ENCODE assay signal across 9 cellular contexts in the genomic region with DNA sequence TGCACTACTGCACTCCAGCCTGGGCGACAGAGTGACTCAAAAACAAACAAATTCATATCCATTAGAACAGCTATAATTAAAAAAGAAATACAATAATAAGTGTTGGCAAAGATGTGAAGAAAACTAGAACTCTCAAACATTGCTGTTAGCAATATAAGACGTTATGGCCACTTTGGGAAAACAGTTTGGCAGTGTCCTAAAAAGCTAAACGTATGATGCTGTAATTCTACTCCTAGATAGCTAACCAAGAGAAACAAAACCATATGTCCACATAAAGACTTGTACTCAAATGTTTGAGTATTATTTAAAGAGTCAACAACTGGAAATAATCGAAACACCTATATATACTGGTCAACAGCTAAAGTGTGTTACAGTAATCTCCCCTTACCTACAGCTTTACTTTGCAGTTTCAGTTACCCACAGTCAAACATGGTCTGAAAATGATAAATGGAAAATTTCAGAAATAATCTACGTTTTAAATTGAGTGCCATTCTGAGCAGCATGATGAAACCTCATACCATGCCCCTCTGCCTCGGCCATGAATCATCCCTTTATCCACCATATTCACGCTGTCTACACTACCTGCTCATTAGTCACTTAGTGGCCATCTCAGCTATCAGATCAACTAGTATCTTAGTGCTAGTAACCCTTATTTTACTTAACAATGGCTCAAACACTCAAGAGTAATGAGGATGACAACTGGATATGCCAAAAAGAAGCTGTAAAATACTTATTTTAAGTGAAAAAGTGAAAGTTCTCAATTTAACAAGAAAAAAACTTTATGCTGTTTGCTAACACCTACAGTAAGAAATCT. TPM values are rescaled to one million over a fixed set of nuclear protein-coding genes. Genes with fewer than 3 reads are reported as not detected.
DNase-seq lines count a peak whose midpoint lies in the region; ATAC-seq, FAIRE-seq and TF ChIP-seq lines count a peak whose summit lies in the region.
"Had no signal": no experiment of that assay in that cellular context is flagged by ENCODE, and none has a peak within 500 bp of the region (broad histone marks: within the 10 kb centered on the region; RNA-seq: fewer than 3 reads in every experiment).

No MANE protein-coding gene starts in this region.

- H3K4me1 ChIP-seq in A549, result peaks cover 36% of the 10 kb centered on the region
- H3K4me1 ChIP-seq in GM23248 (ENCODE audit: insufficient read depth), result peaks cover 21% of the 10 kb centered on the region
- peaks cover 27% of the 10 kb centered on the region for H3K4me1 ChIP-seq in PC-9 (replicated peaks; ENCODE audit: insufficient read depth)
- no peaks in the 10 kb centered on the region for H3K4me1 ChIP-seq in fibroblast of lung (ENCODE audit: control insufficient read depth, extremely low read depth, insufficient read depth, low read length)

- in situ Hi-C loops in GM23248 (cut with MboI), result no loop called here

- BruUV-seq in PC-9 (replicated peaks; lab: Mats Ljungman, UMichigan), result no TSS peak

- CTCF ChIA-PET in A549 (lab: Yijun Ruan, JAX) (interaction anchor here (0.6 to 1.9 kb wide), 4 partner anchors 24 to 142 kb away, joined by 3 to 8 read pairs (median 3); no protein-coding TSS in a partner anchor), PC-9 (lab: Charles Lee) (interaction anchor here (0.6 to 1.5 kb wide), 2 partner anchors 110 to 124 kb away, joined by 3 to 7 read pairs; no protein-coding TSS in a partner anchor)

- H3K27me3 ChIP-seq in GM23248 (replicated peaks; ENCODE audit: insufficient read depth) (no peaks in the 10 kb centered on the region), PC-9 (ENCODE audit: insufficient read depth, low read depth) (no peaks in the 10 kb centered on the region), fibroblast of lung (ENCODE audit: control insufficient read depth, insufficient read depth, low read length) (no peaks in the 10 kb centered on the region)

- ATAC-seq in A549, result 0 out of 6 replicates have a peak, but pooled peaks of 1 of the 2 experiments have one; percentile 38
- ATAC-seq: natural killer cell treated with Interleukin-12 subunit alpha and Interleukin-12 subunit beta and Interleukin-15 and Interleukin-18, amount 100 ng/mL, for 72 hours had no signal

- H4K20me1 ChIP-seq in GM23248 (ENCODE audit: insufficient read depth) (no peaks in the 10 kb centered on the region), PC-9 (ENCODE audit: insufficient read depth) (no peaks in the 10 kb centered on the region), fibroblast of lung (ENCODE audit: control insufficient read depth, extremely low read depth, insufficient read depth, low read length) (peaks cover 1% of the 10 kb centered on the region)

- H3K4me3 ChIP-seq in A549 (no peak overlapping the region), GM23248 (peak overlapping the region; percentile 22; the same call in 1 of the 2 replicates), PC-9 (0 out of 2 replicates have a peak overlapping the region, but pooled peaks have one; percentile 23), fibroblast of lung (replicated peaks in 1 of 4; ENCODE audit: control extremely low read depth in 1 of 4, insufficient read depth in 1 of 4, low read depth in 3 of 4, low read length in 4 of 4) (peak overlapping the region in 1 of 4 experiments; percentile 4)

- peak overlapping the region; percentile 84 for H3K4me2 ChIP-seq in A549
- H3K4me2 ChIP-seq in GM23248 (ENCODE audit: unreplicated experiment), result peak overlapping the region; percentile 73
- H3K4me2 ChIP-seq in PC-9, result peak overlapping the region; percentile 62
- peak overlapping the region; percentile 23 for H3K4me2 ChIP-seq in fibroblast of lung (ENCODE audit: extremely low read depth, insufficient read depth, low read length)

- TF ChIP-seq CTCF in A549 (IDR thresholded peaks at IDR 0.05) (no peak), PC-9 (conservative IDR thresholded peaks at IDR 0.05) (no peak), fibroblast of lung (conservative IDR thresholded peaks at IDR 0.05 in 1 of 2, IDR thresholded peaks at IDR 0.05 in 1 of 2; ENCODE audit: low read depth in 1 of 2, low read length in 2 of 2) (no peak)

- H2AFZ ChIP-seq in GM23248 (peak overlapping the region; percentile 26; the same call in 1 of the 2 replicates), PC-9 (peak overlapping the region; percentile 71), fibroblast of lung (ENCODE audit: low read length) (no peak overlapping the region)

- TF ChIP-seq RAD21 in A549 (conservative IDR thresholded peaks at IDR 0.05 in 1 of 2, IDR thresholded peaks at IDR 0.05 in 1 of 2), result no peak

- H3K9me2 ChIP-seq in GM23248 (ENCODE audit: insufficient read depth) (no peaks in the 10 kb centered on the region), PC-9 (ENCODE audit: insufficient read depth) (no peaks in the 10 kb centered on the region)

- TF ChIP-seq POLR2A in A549 (IDR thresholded peaks at IDR 0.05; ENCODE audit: low read length), result no peak

- H3F3A ChIP-seq in GM23248 (ENCODE audit: insufficient read depth) (peaks cover 15% of the 10 kb centered on the region; the same call in 1 of the 2 replicates), PC-9 (ENCODE audit: insufficient read depth, low read depth) (peaks cover 14% of the 10 kb centered on the region; the same call in 1 of the 2 replicates)

- no peaks in the 10 kb centered on the region for H3K9me3 ChIP-seq in A549
- no peaks in the 10 kb centered on the region for H3K9me3 ChIP-seq in GM23248 (ENCODE audit: low read depth)
- H3K9me3 ChIP-seq in PC-9 (ENCODE audit: insufficient read depth, low read depth), result no peaks in the 10 kb centered on the region
- no peaks in the 10 kb centered on the region for H3K9me3 ChIP-seq in fibroblast of lung (ENCODE audit: control insufficient read depth, insufficient read depth, low read depth, low read length)

- H3K27ac ChIP-seq in A549, result peak overlapping the region; percentile 69 to 71
- peak overlapping the region; percentile 41 for H3K27ac ChIP-seq in GM23248
- H3K27ac ChIP-seq in PC-9, result peak overlapping the region; percentile 87
- H3K27ac ChIP-seq in fibroblast of lung (ENCODE audit: insufficient read depth, low read length), result no peak overlapping the region

- no peak for FAIRE-seq in A549 (lab: Jason Lieb, UNC)

- H3K36me3 ChIP-seq in GM23248 (ENCODE audit: low read depth), result no peaks in the 10 kb centered on the region
- no peaks in the 10 kb centered on the region for H3K36me3 ChIP-seq in PC-9 (ENCODE audit: low read depth)
- H3K36me3 ChIP-seq in fibroblast of lung (ENCODE audit: control insufficient read depth, insufficient read depth, low read length), result no peaks in the 10 kb centered on the region

- peaks cover 88% of the 10 kb centered on the region for H3K79me2 ChIP-seq in GM23248 (ENCODE audit: insufficient read depth)
- peaks cover 11% of the 10 kb centered on the region for H3K79me2 ChIP-seq in PC-9 (ENCODE audit: low read depth)
- peaks cover 27% of the 10 kb centered on the region for H3K79me2 ChIP-seq in fibroblast of lung (ENCODE audit: control insufficient read depth, insufficient read depth, low read length)

- POLR2A ChIA-PET in A549 (lab: Yijun Ruan, JAX), result no interaction called here
- POLR2A ChIA-PET in PC-9 (lab: Charles Lee; ENCODE audit: unreplicated experiment), result no interaction called here

- peak; percentile 25 to 35 for DNase-seq in A549 (ENCODE audit: low read depth in 1 of 2, low spot score in 1 of 2)
- peak; percentile 77 for DNase-seq in GM23248
- peak; percentile 16 to 62 for DNase-seq in PC-9
- peak; percentile 46 to 60 for DNase-seq in fibroblast of lung (ENCODE audit: low read depth in 2 of 2)
- no peak for DNase-seq in T-helper 2 cell
- DNase-seq in NCI-H1436 (lab: John Stamatoyannopoulos, UW), result no peak
- DNase-seq in activated effector memory CD4-positive, alpha-beta T cell treated with Interleukin-2 at 50 U/mL for 16 hours, result no peak
- no peak for DNase-seq in UCSD-AML1 (lab: John Stamatoyannopoulos, UW; ENCODE audit: unreplicated experiment)

- H3K9ac ChIP-seq in GM23248 (peak overlapping the region; percentile 34), fibroblast of lung (ENCODE audit: insufficient read depth, low read length) (no peak overlapping the region)

- 30% methylated on average over 7 of the region's 7 CpGs for WGBS in A549 (ENCODE audit: missing lambda C conversion rate)
- 21 to 23% methylated on average over 7 of the region's 7 CpGs for WGBS in GM23248 (ENCODE audit: low coverage in 1 of 2, low lambda C conversion rate in 2 of 2, missing lambda C conversion rate in 2 of 2), 2 experiments

- intact Hi-C loops in PC-9 (cut with micrococcal nuclease; ENCODE audit: unreplicated experiment), result loop anchor here (10.0 kb wide), 1 partner anchor 137 kb away; no protein-coding TSS in a partner anchor

- no peak for TF ChIP-seq EP300 in A549 (IDR thresholded peaks at IDR 0.05)

TF ChIP-seq in A549, 52 proteins besides CTCF, POLR2A, EP300 and RAD21:
- TF ChIP-seq NPAS2 (CRISPR knock-in tag; IDR thresholded peaks at IDR 0.05; ENCODE audit: borderline replicate concordance), result no peak
- no peak for TF ChIP-seq CHD4 (IDR thresholded peaks at IDR 0.05; ENCODE audit: borderline replicate concordance)
- TF ChIP-seq KDM5A (IDR thresholded peaks at IDR 0.05), result no peak
- TF ChIP-seq, protein P1, sequence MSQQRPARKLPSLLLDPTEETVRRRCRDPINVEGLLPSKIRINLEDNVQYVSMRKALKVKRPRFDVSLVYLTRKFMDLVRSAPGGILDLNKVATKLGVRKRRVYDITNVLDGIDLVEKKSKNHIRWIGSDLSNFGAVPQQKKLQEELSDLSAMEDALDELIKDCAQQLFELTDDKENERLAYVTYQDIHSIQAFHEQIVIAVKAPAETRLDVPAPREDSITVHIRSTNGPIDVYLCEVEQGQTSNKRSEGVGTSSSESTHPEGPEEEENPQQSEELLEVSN (IDR thresholded peaks at IDR 0.05; ENCODE audit: borderline replicate concordance, low read depth), result no peak
- TF ChIP-seq BHLHE40 (IDR thresholded peaks at IDR 0.05; ENCODE audit: low read depth, low read length), result no peak
- no peak for TF ChIP-seq FOSL2 (IDR thresholded peaks at IDR 0.05)
- peak; percentile 54 for TF ChIP-seq FOSL2 (CRISPR knock-in tag; IDR thresholded peaks at IDR 0.05)
TF ChIP-seq in A549: peak in this region for 1.

RNA-seq across cellular contexts. Expression of a gene that starts 4.9 kb away (rescaled TPM):
- polyA plus RNA-seq in A549 (2011; rRNA removed) (24.3 and 27.3 TPM in 2 replicates), A549 (2017; fragmentation: RNase III; extraction: RNeasy Plus Mini Kit Qiagen cat#74134 plus additional on column Dnase treatment) (12.4 to 12.7 TPM (median 12.6 TPM) in 3 replicates), GM23248 (2016; fragmentation: Nextera tagmentation; extraction: Ambion mirVana) (17.6 and 18.8 TPM in 2 replicates), fibroblast of lung (21.9 and 31.2 TPM in 2 replicates)
- polyA plus RNA-seq in A549 (2012; cell fraction: cytosol; rRNA removed), result 8.7 and 9.6 TPM in 2 replicates
- polyA plus RNA-seq in A549 (2012; cell fraction: nucleus; rRNA removed), result 9.5 and 9.6 TPM in 2 replicates
- polyA minus RNA-seq in A549 (2011; rRNA and poly(A)+ RNA removed), result 33.1 and 33.8 TPM in 2 replicates
- 33.5 and 34.5 TPM in 2 replicates for total RNA-seq in GM23248 (2014; rRNA removed; shearing (Covaris generic))
- total RNA-seq in PC-9 (2021) (29.9 and 30.7 TPM in 2 replicates), fibroblast of lung (42.6 and 51.4 TPM in 2 replicates)
- polyA plus RNA-seq in fibroblast of lung (2012), result 13.7 and 19.2 TPM in 2 replicates
- polyA minus RNA-seq in fibroblast of lung (ENCODE audit: low replicate concordance), result 8.1 and 9.5 TPM in 2 replicates

Comparison
In these comparisons a context has a peak if more than half of its experiments do, and no peak if none do; other contexts are left out.
1. DNase-seq: peak in A549 (2 of 2), GM23248 (single experiment), PC-9 (2 of 2) and fibroblast of lung (2 of 2); none in T-helper 2 cell (0 of 5), NCI-H1436 (single experiment), activated effector memory CD4-positive, alpha-beta T cell treated with Interleukin-2 at 50 U/mL for 16 hours (single experiment) and UCSD-AML1 (single experiment).
2. H3K4me2 ChIP-seq: peak in every context shown above with its lines; median percentile 84 in A549; 73 in GM23248; 62 in PC-9; 23 in fibroblast of lung.